11 cellular contexts compared by ENCODE assay signal in genomic region chr9:130766031-130766903, GRCh38.
A peak's percentile ranks its signal among the peaks of the same experiment; 100 is the strongest.
DNase-seq lines count a peak whose midpoint lies in the region; ATAC-seq, FAIRE-seq and TF ChIP-seq lines count a peak whose summit lies in the region.
"Had no signal": no experiment of that assay in that cellular context is flagged by ENCODE, and none has a peak within 500 bp of the region (broad histone marks: within the 10 kb centered on the region; RNA-seq: fewer than 3 reads in every experiment).

No MANE protein-coding gene starts in this region.

- H4K5ac ChIP-seq in H9 (ENCODE audit: insufficient read length, low read depth, low read length): no peak overlapping the region

- H4K8ac ChIP-seq in H9 (replicated peaks; ENCODE audit: insufficient read length, low read depth, low read length): no peak overlapping the region

- no peak overlapping the region for H3K4ac ChIP-seq in H9 (ENCODE audit: low read depth, low read length)

- no peaks in the 10 kb centered on the region for H3K9me3 ChIP-seq in H9 (ENCODE audit: control insufficient read depth, low read depth, low read length)

- intact Hi-C loops in dendritic cell treated with granulocyte-macrophage colony-stimulating factor and Interleukin-4, amounts not matched to agents 40 ng/mL and 50 ng/mL, for 4 days (cut with micrococcal nuclease): no loop called here

- DNase-seq in ACHN (peak; percentile 13), H9 (no peak), GM12892 (ENCODE audit: insufficient read length) (no peak), AML-193 (lab: John Stamatoyannopoulos, UW) (no peak)
- no peak for DNase-seq in natural killer cell treated with Interleukin-12 subunit alpha and Interleukin-12 subunit beta and Interleukin-15 and Interleukin-18, amount 100 ng/mL, for 72 hours (ENCODE audit: low spot score)
- DNase-seq: activated gamma-delta T cell treated with Interleukin-2 at 50 U/mL for 16 hours, GDM1 had no signal

- no peaks in the 10 kb centered on the region for H4K20me1 ChIP-seq in H9 (ENCODE audit: control insufficient read depth, insufficient read depth, insufficient read length)

- no peak overlapping the region for H2AFZ ChIP-seq in H9 (ENCODE audit: low read length)

- H3K79me1 ChIP-seq in H9 (ENCODE audit: insufficient read depth, low read depth, low read length, poor library complexity, severe bottlenecking): no peaks in the 10 kb centered on the region

- peak in 1 of 2 donors; percentile 18 for ATAC-seq in natural killer cell treated with Interleukin-12 subunit alpha and Interleukin-12 subunit beta and Interleukin-15 and Interleukin-18, amount 100 ng/mL, for 72 hours
- ATAC-seq in HG03460 (IDR thresholded peaks at IDR 0.05; ENCODE audit: unreplicated experiment) (no peak), GM18909 (IDR thresholded peaks at IDR 0.05; ENCODE audit: poor library complexity, unreplicated experiment) (no peak)

- H3K4me1 ChIP-seq in H9 (ENCODE audit: insufficient read depth, low read length): no peaks in the 10 kb centered on the region; the same call in 1 of the 2 replicates

- TF ChIP-seq CTCF in H9 (conservative IDR thresholded peaks at IDR 0.05): no peak

- peak overlapping the region; percentile 75 to 90 (median 78); a peak in 6 of 7 replicates for H3K27ac Mint-ChIP-seq in H9
- peak overlapping the region; percentile 87 for H3K27ac Mint-ChIP-seq in dendritic cell treated with granulocyte-macrophage colony-stimulating factor and Interleukin-4, amounts not matched to agents 40 ng/mL and 50 ng/mL, for 4 days
- H3K27ac Mint-ChIP-seq in natural killer cell treated with Interleukin-12 subunit alpha and Interleukin-12 subunit beta and Interleukin-15 and Interleukin-18, amount 100 ng/mL, for 72 hours: peak overlapping the region; percentile 2 to 15

- H3K27me3 Mint-ChIP-seq in H9 (ENCODE audit: low read depth): no peaks in the 10 kb centered on the region
- no peaks in the 10 kb centered on the region for H3K27me3 Mint-ChIP-seq in dendritic cell treated with granulocyte-macrophage colony-stimulating factor and Interleukin-4, amounts not matched to agents 40 ng/mL and 50 ng/mL, for 4 days
- H3K27me3 Mint-ChIP-seq in natural killer cell treated with Interleukin-12 subunit alpha and Interleukin-12 subunit beta and Interleukin-15 and Interleukin-18, amount 100 ng/mL, for 72 hours: no peaks in the 10 kb centered on the region

- no peak overlapping the region for H2BK120ac ChIP-seq in H9 (ENCODE audit: low read depth, low read length, poor library complexity, severe bottlenecking)

- no peaks in the 10 kb centered on the region; a peak in 1 of 7 replicates for H3K36me3 Mint-ChIP-seq in H9 (ENCODE audit: insufficient read depth in 1 of 3, low read depth in 3 of 3)
- H3K36me3 Mint-ChIP-seq in dendritic cell treated with granulocyte-macrophage colony-stimulating factor and Interleukin-4, amounts not matched to agents 40 ng/mL and 50 ng/mL, for 4 days (ENCODE audit: low read depth): no peaks in the 10 kb centered on the region
- H3K36me3 Mint-ChIP-seq in natural killer cell treated with Interleukin-12 subunit alpha and Interleukin-12 subunit beta and Interleukin-15 and Interleukin-18, amount 100 ng/mL, for 72 hours: no peaks in the 10 kb centered on the region

- H3K27ac ChIP-seq in H9 (ENCODE audit: insufficient read length, low read depth, low read length): no peak overlapping the region
- H3K27ac ChIP-seq: RWPE1 had no signal

- no peak overlapping the region for H3K4me2 ChIP-seq in H9 (ENCODE audit: insufficient read depth, insufficient read length, low read length)

- H3K23me2 ChIP-seq in H9 (ENCODE audit: insufficient read length, low read depth, low read length, poor library complexity, severe bottlenecking): no peaks in the 10 kb centered on the region

- H3K27me3 ChIP-seq in H9 (ENCODE audit: insufficient read depth, low read length): no peaks in the 10 kb centered on the region

- no peak overlapping the region for H3T11ph ChIP-seq in H9 (ENCODE audit: low read length)

- no CpG with 5 or more reads among the region's 18 CpGs for WGBS in H9 (ENCODE audit: extremely low coverage, insufficient read length, low lambda C conversion rate)

- in situ Hi-C loops in ACHN (cut with HindIII; ENCODE audit: low pct_ligation_motif_present, low pct_unique_long_range_greater_than_20kb, low sequenced_read_pairs): no loop called here

- TF ChIP-seq POLR2A in GM12892 (IDR thresholded peaks at IDR 0.05; ENCODE audit: low read depth, low read length): no peak

- no peak overlapping the region for H3K14ac ChIP-seq in H9 (ENCODE audit: insufficient read depth, low read length)

- no peaks in the 10 kb centered on the region for H3K9me3 Mint-ChIP-seq in H9
- no peaks in the 10 kb centered on the region for H3K9me3 Mint-ChIP-seq in dendritic cell treated with granulocyte-macrophage colony-stimulating factor and Interleukin-4, amounts not matched to agents 40 ng/mL and 50 ng/mL, for 4 days
- no peaks in the 10 kb centered on the region for H3K9me3 Mint-ChIP-seq in natural killer cell treated with Interleukin-12 subunit alpha and Interleukin-12 subunit beta and Interleukin-15 and Interleukin-18, amount 100 ng/mL, for 72 hours

- no peak overlapping the region for H3K4me3 Mint-ChIP-seq in H9
- H3K4me3 Mint-ChIP-seq in dendritic cell treated with granulocyte-macrophage colony-stimulating factor and Interleukin-4, amounts not matched to agents 40 ng/mL and 50 ng/mL, for 4 days: peak overlapping the region; percentile 27
- peak overlapping the region; percentile 58 for H3K4me3 Mint-ChIP-seq in natural killer cell treated with Interleukin-12 subunit alpha and Interleukin-12 subunit beta and Interleukin-15 and Interleukin-18, amount 100 ng/mL, for 72 hours

- no peak overlapping the region for H3K56ac ChIP-seq in H9 (ENCODE audit: insufficient read length, low read depth, low read length)

- H2BK15ac ChIP-seq in H9 (ENCODE audit: low read depth, low read length): no peak overlapping the region

- no peak overlapping the region for H2BK20ac ChIP-seq in H9 (ENCODE audit: low read depth, low read length, poor library complexity, severe bottlenecking)

- no peak overlapping the region for H3K18ac ChIP-seq in H9 (ENCODE audit: insufficient read length, low read depth, low read length)

- H3K79me2 ChIP-seq in H9 (ENCODE audit: insufficient read depth, low read length): peaks cover 1% of the 10 kb centered on the region; the same call in 1 of the 2 replicates

- no peak for FAIRE-seq in GM12892 (lab: Jason Lieb, UNC)

- no peak overlapping the region for H2BK5ac ChIP-seq in H9 (ENCODE audit: insufficient read length, low read length)

- H3K23ac ChIP-seq in H9 (ENCODE audit: insufficient read length, low read depth, low read length): no peak overlapping the region

- no peak overlapping the region for H4K91ac ChIP-seq in H9 (ENCODE audit: insufficient read length, low read depth, low read length)

- H3K4me1 Mint-ChIP-seq in H9: peaks cover 48 to 52% of the 10 kb centered on the region in 2 experiments
- peaks cover 80% of the 10 kb centered on the region for H3K4me1 Mint-ChIP-seq in dendritic cell treated with granulocyte-macrophage colony-stimulating factor and Interleukin-4, amounts not matched to agents 40 ng/mL and 50 ng/mL, for 4 days (ENCODE audit: low read depth)
- H3K4me1 Mint-ChIP-seq in natural killer cell treated with Interleukin-12 subunit alpha and Interleukin-12 subunit beta and Interleukin-15 and Interleukin-18, amount 100 ng/mL, for 72 hours (ENCODE audit: low read depth in 2 of 2): peaks cover 44 to 49% of the 10 kb centered on the region in 2 donors

- no peak overlapping the region for H2BK12ac ChIP-seq in H9 (ENCODE audit: insufficient read length, low read depth, low read length)

- H3K9ac ChIP-seq in H9 (ENCODE audit: extremely low read depth, insufficient read length, low read length): no peak overlapping the region

- H2AK5ac ChIP-seq in H9 (ENCODE audit: insufficient read length, low read length): no peak overlapping the region

Comparison
In these comparisons a context has a peak if more than half of its experiments do, and no peak if none do; other contexts are left out.
1. H3K27ac Mint-ChIP-seq: peak in every context shown above with its lines; median percentile 87 in dendritic cell treated with granulocyte-macrophage colony-stimulating factor and Interleukin-4, amounts not matched to agents 40 ng/mL and 50 ng/mL, for 4 days; 78 in H9; 8 in natural killer cell treated with Interleukin-12 subunit alpha and Interleukin-12 subunit beta and Interleukin-15 and Interleukin-18, amount 100 ng/mL, for 72 hours.
2. H3K4me3 Mint-ChIP-seq: peak in dendritic cell treated with granulocyte-macrophage colony-stimulating factor and Interleukin-4, amounts not matched to agents 40 ng/mL and 50 ng/mL, for 4 days (single experiment) and natural killer cell treated with Interleukin-12 subunit alpha and Interleukin-12 subunit beta and Interleukin-15 and Interleukin-18, amount 100 ng/mL, for 72 hours (single experiment); none in H9 (0 of 2).